2 cellular contexts compared by ENCODE assay signal in the genomic region with DNA sequence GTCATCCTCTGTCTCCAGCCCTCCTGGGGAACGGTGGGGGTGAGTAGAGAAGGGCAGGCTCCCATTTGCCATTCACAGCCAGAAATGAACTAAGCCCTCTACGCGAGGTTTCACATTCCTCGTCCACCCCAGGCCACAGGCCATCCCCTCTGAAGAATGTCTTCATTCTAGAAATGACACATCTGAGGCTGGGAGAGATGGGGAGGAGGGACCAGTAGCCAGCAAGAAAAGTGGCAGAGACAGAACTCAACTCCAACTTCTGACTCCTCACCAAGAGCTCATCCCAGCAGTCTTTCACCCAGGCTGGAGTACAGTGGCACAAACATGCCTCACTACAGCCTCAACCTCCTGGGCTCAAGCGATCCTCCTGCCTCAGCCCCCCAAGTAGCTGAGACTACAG.
TF ChIP-seq lines count a peak whose summit lies in the region.

No MANE protein-coding gene starts in this region.

TF ChIP-seq in GM12878, 131 proteins besides CTCF, POLR2A, EP300 and RAD21:
- no peak for TF ChIP-seq KDM1A (IDR thresholded peaks at IDR 0.05; ENCODE audit: borderline replicate concordance)
- TF ChIP-seq ATF7 (IDR thresholded peaks at IDR 0.05; ENCODE audit: low read depth), result no peak
- TF ChIP-seq, protein P1, sequence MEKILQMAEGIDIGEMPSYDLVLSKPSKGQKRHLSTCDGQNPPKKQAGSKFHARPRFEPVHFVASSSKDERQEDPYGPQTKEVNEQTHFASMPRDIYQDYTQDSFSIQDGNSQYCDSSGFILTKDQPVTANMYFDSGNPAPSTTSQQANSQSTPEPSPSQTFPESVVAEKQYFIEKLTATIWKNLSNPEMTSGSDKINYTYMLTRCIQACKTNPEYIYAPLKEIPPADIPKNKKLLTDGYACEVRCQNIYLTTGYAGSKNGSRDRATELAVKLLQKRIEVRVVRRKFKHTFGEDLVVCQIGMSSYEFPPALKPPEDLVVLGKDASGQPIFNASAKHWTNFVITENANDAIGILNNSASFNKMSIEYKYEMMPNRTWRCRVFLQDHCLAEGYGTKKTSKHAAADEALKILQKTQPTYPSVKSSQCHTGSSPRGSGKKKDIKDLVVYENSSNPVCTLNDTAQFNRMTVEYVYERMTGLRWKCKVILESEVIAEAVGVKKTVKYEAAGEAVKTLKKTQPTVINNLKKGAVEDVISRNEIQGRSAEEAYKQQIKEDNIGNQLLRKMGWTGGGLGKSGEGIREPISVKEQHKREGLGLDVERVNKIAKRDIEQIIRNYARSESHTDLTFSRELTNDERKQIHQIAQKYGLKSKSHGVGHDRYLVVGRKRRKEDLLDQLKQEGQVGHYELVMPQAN (conservative IDR thresholded peaks at IDR 0.05), result no peak
- TF ChIP-seq BMI1 (IDR thresholded peaks at IDR 0.05; ENCODE audit: borderline replicate concordance), result no peak
- TF ChIP-seq RELA (IDR thresholded peaks at IDR 0.05; ENCODE audit: borderline replicate concordance, partially characterized antibody), result no peak
- TF ChIP-seq YY1 (IDR thresholded peaks at IDR 0.05; ENCODE audit: low read depth, low read length), result no peak
- TF ChIP-seq CHD4 (IDR thresholded peaks at IDR 0.05), result no peak
- TF ChIP-seq SP1 (IDR thresholded peaks at IDR 0.05; ENCODE audit: low read depth, low read length), result no peak
- TF ChIP-seq, protein P2, sequence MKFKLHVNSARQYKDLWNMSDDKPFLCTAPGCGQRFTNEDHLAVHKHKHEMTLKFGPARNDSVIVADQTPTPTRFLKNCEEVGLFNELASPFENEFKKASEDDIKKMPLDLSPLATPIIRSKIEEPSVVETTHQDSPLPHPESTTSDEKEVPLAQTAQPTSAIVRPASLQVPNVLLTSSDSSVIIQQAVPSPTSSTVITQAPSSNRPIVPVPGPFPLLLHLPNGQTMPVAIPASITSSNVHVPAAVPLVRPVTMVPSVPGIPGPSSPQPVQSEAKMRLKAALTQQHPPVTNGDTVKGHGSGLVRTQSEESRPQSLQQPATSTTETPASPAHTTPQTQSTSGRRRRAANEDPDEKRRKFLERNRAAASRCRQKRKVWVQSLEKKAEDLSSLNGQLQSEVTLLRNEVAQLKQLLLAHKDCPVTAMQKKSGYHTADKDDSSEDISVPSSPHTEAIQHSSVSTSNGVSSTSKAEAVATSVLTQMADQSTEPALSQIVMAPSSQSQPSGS (IDR thresholded peaks at IDR 0.05; ENCODE audit: low read length), result no peak
- TF ChIP-seq YBX1 (IDR thresholded peaks at IDR 0.05), result no peak
- TF ChIP-seq POU2F2 (IDR thresholded peaks at IDR 0.05; ENCODE audit: borderline replicate concordance, low read depth, low read length), result no peak
- TF ChIP-seq SRF (IDR thresholded peaks at IDR 0.05; ENCODE audit: low read depth in 2 of 2, low read length in 2 of 2), result no peak
- TF ChIP-seq, protein P3, sequence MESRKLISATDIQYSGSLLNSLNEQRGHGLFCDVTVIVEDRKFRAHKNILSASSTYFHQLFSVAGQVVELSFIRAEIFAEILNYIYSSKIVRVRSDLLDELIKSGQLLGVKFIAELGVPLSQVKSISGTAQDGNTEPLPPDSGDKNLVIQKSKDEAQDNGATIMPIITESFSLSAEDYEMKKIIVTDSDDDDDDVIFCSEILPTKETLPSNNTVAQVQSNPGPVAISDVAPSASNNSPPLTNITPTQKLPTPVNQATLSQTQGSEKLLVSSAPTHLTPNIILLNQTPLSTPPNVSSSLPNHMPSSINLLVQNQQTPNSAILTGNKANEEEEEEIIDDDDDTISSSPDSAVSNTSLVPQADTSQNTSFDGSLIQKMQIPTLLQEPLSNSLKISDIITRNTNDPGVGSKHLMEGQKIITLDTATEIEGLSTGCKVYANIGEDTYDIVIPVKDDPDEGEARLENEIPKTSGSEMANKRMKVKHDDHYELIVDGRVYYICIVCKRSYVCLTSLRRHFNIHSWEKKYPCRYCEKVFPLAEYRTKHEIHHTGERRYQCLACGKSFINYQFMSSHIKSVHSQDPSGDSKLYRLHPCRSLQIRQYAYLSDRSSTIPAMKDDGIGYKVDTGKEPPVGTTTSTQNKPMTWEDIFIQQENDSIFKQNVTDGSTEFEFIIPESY (IDR thresholded peaks at IDR 0.05), result no peak
- TF ChIP-seq RFX5 (IDR thresholded peaks at IDR 0.05; ENCODE audit: low read depth, low read length), result no peak
- no peak for TF ChIP-seq ZNF384 (IDR thresholded peaks at IDR 0.05; ENCODE audit: borderline replicate concordance, low read depth, low read length)
- TF ChIP-seq, protein P4, sequence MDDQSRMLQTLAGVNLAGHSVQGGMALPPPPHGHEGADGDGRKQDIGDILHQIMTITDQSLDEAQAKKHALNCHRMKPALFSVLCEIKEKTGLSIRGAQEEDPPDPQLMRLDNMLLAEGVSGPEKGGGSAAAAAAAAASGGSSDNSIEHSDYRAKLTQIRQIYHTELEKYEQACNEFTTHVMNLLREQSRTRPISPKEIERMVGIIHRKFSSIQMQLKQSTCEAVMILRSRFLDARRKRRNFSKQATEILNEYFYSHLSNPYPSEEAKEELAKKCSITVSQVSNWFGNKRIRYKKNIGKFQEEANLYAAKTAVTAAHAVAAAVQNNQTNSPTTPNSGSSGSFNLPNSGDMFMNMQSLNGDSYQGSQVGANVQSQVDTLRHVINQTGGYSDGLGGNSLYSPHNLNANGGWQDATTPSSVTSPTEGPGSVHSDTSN (IDR thresholded peaks at IDR 0.05; ENCODE audit: insufficient replicate concordance, low read depth, low read length), result no peak
- TF ChIP-seq JUND (IDR thresholded peaks at IDR 0.05; ENCODE audit: low read depth, low read length), result no peak
- no peak for TF ChIP-seq TBL1XR1 (IDR thresholded peaks at IDR 0.05; ENCODE audit: low read depth, low read length)
- TF ChIP-seq RBBP5 (conservative IDR thresholded peaks at IDR 0.05), result no peak

TF ChIP-seq in SK-N-SH treated with all-trans-retinoic acid at 6 μM for 48 hours, 23 proteins besides CTCF, POLR2A, EP300 and RAD21:
- TF ChIP-seq, protein P5, sequence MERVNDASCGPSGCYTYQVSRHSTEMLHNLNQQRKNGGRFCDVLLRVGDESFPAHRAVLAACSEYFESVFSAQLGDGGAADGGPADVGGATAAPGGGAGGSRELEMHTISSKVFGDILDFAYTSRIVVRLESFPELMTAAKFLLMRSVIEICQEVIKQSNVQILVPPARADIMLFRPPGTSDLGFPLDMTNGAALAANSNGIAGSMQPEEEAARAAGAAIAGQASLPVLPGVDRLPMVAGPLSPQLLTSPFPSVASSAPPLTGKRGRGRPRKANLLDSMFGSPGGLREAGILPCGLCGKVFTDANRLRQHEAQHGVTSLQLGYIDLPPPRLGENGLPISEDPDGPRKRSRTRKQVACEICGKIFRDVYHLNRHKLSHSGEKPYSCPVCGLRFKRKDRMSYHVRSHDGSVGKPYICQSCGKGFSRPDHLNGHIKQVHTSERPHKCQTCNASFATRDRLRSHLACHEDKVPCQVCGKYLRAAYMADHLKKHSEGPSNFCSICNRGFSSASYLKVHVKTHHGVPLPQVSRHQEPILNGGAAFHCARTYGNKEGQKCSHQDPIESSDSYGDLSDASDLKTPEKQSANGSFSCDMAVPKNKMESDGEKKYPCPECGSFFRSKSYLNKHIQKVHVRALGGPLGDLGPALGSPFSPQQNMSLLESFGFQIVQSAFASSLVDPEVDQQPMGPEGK (CRISPR knock-in tag; IDR thresholded peaks at IDR 0.05; ENCODE audit: borderline replicate concordance), result no peak
- TF ChIP-seq, protein P6, sequence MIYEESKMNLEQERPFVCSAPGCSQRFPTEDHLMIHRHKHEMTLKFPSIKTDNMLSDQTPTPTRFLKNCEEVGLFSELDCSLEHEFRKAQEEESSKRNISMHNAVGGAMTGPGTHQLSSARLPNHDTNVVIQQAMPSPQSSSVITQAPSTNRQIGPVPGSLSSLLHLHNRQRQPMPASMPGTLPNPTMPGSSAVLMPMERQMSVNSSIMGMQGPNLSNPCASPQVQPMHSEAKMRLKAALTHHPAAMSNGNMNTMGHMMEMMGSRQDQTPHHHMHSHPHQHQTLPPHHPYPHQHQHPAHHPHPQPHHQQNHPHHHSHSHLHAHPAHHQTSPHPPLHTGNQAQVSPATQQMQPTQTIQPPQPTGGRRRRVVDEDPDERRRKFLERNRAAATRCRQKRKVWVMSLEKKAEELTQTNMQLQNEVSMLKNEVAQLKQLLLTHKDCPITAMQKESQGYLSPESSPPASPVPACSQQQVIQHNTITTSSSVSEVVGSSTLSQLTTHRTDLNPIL (CRISPR knock-in tag; IDR thresholded peaks at IDR 0.05; ENCODE audit: low read depth), result no peak
- TF ChIP-seq, protein P7, sequence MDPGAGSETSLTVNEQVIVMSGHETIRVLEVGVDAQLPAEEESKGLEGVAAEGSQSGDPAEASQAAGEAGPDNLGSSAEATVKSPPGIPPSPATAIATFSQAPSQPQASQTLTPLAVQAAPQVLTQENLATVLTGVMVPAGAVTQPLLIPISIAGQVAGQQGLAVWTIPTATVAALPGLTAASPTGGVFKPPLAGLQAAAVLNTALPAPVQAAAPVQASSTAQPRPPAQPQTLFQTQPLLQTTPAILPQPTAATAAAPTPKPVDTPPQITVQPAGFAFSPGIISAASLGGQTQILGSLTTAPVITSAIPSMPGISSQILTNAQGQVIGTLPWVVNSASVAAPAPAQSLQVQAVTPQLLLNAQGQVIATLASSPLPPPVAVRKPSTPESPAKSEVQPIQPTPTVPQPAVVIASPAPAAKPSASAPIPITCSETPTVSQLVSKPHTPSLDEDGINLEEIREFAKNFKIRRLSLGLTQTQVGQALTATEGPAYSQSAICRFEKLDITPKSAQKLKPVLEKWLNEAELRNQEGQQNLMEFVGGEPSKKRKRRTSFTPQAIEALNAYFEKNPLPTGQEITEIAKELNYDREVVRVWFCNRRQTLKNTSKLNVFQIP (CRISPR knock-in tag; IDR thresholded peaks at IDR 0.05; ENCODE audit: borderline replicate concordance, low read depth), result no peak
- TF ChIP-seq, protein P8, sequence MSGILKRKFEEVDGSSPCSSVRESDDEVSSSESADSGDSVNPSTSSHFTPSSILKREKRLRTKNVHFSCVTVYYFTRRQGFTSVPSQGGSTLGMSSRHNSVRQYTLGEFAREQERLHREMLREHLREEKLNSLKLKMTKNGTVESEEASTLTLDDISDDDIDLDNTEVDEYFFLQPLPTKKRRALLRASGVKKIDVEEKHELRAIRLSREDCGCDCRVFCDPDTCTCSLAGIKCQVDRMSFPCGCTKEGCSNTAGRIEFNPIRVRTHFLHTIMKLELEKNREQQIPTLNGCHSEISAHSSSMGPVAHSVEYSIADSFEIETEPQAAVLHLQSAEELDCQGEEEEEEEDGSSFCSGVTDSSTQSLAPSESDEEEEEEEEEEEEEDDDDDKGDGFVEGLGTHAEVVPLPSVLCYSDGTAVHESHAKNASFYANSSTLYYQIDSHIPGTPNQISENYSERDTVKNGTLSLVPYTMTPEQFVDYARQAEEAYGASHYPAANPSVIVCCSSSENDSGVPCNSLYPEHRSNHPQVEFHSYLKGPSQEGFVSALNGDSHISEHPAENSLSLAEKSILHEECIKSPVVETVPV (CRISPR knock-in tag; IDR thresholded peaks at IDR 0.05), result no peak
- no peak for TF ChIP-seq OSR1 (CRISPR knock-in tag; IDR thresholded peaks at IDR 0.05)
- TF ChIP-seq ZC3H10 (CRISPR knock-in tag; IDR thresholded peaks at IDR 0.05), result no peak
- TF ChIP-seq RARB (CRISPR knock-in tag; IDR thresholded peaks at IDR 0.05), result no peak
- TF ChIP-seq ZNF565 (CRISPR knock-in tag; conservative IDR thresholded peaks at IDR 0.05; ENCODE audit: low read depth), result no peak
- TF ChIP-seq ZNF70 (CRISPR knock-in tag; IDR thresholded peaks at IDR 0.05), result no peak
- no peak for TF ChIP-seq PPARA (CRISPR knock-in tag; IDR thresholded peaks at IDR 0.05; ENCODE audit: borderline replicate concordance)
- no peak for TF ChIP-seq SNAI2 (CRISPR knock-in tag; IDR thresholded peaks at IDR 0.05)
- TF ChIP-seq, protein P9, sequence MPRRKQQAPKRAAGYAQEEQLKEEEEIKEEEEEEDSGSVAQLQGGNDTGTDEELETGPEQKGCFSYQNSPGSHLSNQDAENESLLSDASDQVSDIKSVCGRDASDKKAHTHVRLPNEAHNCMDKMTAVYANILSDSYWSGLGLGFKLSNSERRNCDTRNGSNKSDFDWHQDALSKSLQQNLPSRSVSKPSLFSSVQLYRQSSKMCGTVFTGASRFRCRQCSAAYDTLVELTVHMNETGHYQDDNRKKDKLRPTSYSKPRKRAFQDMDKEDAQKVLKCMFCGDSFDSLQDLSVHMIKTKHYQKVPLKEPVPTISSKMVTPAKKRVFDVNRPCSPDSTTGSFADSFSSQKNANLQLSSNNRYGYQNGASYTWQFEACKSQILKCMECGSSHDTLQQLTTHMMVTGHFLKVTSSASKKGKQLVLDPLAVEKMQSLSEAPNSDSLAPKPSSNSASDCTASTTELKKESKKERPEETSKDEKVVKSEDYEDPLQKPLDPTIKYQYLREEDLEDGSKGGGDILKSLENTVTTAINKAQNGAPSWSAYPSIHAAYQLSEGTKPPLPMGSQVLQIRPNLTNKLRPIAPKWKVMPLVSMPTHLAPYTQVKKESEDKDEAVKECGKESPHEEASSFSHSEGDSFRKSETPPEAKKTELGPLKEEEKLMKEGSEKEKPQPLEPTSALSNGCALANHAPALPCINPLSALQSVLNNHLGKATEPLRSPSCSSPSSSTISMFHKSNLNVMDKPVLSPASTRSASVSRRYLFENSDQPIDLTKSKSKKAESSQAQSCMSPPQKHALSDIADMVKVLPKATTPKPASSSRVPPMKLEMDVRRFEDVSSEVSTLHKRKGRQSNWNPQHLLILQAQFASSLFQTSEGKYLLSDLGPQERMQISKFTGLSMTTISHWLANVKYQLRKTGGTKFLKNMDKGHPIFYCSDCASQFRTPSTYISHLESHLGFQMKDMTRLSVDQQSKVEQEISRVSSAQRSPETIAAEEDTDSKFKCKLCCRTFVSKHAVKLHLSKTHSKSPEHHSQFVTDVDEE (CRISPR knock-in tag; IDR thresholded peaks at IDR 0.05), result no peak
- no peak for TF ChIP-seq BACH2 (CRISPR knock-in tag; IDR thresholded peaks at IDR 0.05; ENCODE audit: borderline replicate concordance)
- no peak for TF ChIP-seq CSDC2 (CRISPR knock-in tag; IDR thresholded peaks at IDR 0.05)
- TF ChIP-seq GLIS3 (CRISPR knock-in tag; IDR thresholded peaks at IDR 0.05), result no peak
- no peak for TF ChIP-seq ZNF8 (CRISPR knock-in tag; IDR thresholded peaks at IDR 0.05)
- no peak for TF ChIP-seq ESRRG (CRISPR knock-in tag; IDR thresholded peaks at IDR 0.05)
- no peak for TF ChIP-seq TCF4 (CRISPR knock-in tag; IDR thresholded peaks at IDR 0.05; ENCODE audit: borderline replicate concordance)
- TF ChIP-seq ZFP3 (CRISPR knock-in tag; IDR thresholded peaks at IDR 0.05), result no peak
